In the genomic region with DNA sequence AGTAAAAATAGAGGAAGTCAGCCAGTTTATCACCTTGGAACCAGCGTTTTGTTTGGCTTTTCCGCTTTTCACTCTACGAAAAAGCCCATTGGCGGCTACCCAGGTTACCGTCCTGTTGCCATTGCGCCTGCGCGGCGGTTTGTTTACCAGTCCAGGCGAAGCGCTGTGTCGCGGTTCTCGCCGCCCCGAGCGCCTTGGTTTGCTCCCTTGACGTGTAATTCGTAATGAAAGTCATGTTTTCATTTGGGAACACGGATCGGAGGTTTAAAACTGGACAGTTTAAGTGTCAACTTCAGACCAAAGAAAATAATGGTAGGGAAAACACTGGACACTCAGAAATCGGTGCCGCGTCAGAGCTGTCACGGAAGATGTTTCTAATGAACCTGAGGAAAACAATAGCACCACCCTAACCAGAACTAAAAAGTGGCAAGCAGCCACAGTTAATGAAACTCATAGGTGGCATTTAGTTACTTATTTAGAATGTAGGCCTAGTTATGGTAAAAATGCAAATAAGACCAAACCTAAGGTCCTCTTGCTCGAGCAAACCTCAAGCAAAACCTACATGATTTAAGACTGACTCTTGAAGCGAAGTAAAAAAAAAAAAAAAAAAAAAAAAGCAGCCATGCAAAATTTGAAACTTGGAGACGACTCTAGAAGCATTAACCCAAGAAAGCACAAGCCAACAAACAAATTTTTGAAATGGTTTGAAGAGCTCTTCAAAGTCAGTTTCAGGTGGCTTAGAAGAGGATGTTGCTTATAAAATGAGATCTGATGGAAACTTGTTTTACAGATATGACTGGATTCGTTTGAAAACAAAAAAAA, we compare ENCODE assay signal across 8 cellular contexts. TPM values are rescaled to one million over a fixed set of nuclear protein-coding genes. Genes with fewer than 3 reads are reported as not detected.
DNase-seq lines count a peak whose midpoint lies in the region; ATAC-seq, FAIRE-seq and TF ChIP-seq lines count a peak whose summit lies in the region.

No MANE protein-coding gene starts in this region.

- H3K27ac Mint-ChIP-seq in IgD-negative memory B cell (peak overlapping the region; percentile 100), natural killer cell (peak overlapping the region; percentile 99 to 100)
- H3K27ac Mint-ChIP-seq in activated T-helper 17 cell treated with anti-CD3 and anti-CD28 coated beads, Interleukin-2, amount 50 U/mL, for 72 hours: peak overlapping the region; percentile 98

- no peak for TF ChIP-seq CTCF in natural killer cell (IDR thresholded peaks at IDR 0.05)

- H3K36me3 Mint-ChIP-seq in IgD-negative memory B cell (no peaks in the 10 kb centered on the region), natural killer cell (no peaks in the 10 kb centered on the region)
- peaks cover 46% of the 10 kb centered on the region for H3K36me3 Mint-ChIP-seq in activated T-helper 17 cell treated with anti-CD3 and anti-CD28 coated beads, Interleukin-2, amount 50 U/mL, for 72 hours (ENCODE audit: low read depth)

- DNase-seq in DMS 273 (lab: John Stamatoyannopoulos, UW; ENCODE audit: unreplicated experiment) (peak; percentile 90), RCC 7860 (ENCODE audit: low spot score) (peak; percentile 60), fibroblast of peridontal ligament (ENCODE audit: extremely low read depth) (peak; percentile 85), natural killer cell (peak; percentile 91)
- peak; percentile 86 for DNase-seq in stimulated activated naive CD4-positive, alpha-beta T cell treated with Interleukin-2 at 50 U/mL for 16 hours (lab: John Stamatoyannopoulos, UW)

- ATAC-seq in GM21576 (IDR thresholded peaks at IDR 0.05; ENCODE audit: unreplicated experiment) (peak; percentile 65), natural killer cell (peak; percentile 85 to 93 (median 89))
- peak; percentile 74 for ATAC-seq in activated T-helper 17 cell treated with anti-CD3 and anti-CD28 coated beads, Interleukin-2, amount 50 U/mL, for 72 hours (replicated peaks)

- H3K4me1 Mint-ChIP-seq in IgD-negative memory B cell: peaks cover 31 to 38% (median 34%) of the 10 kb centered on the region in 3 donors
- peaks cover 42% of the 10 kb centered on the region for H3K4me1 Mint-ChIP-seq in activated T-helper 17 cell treated with anti-CD3 and anti-CD28 coated beads, Interleukin-2, amount 50 U/mL, for 72 hours
- H3K4me1 Mint-ChIP-seq in natural killer cell: peaks cover 26 to 27% of the 10 kb centered on the region in 2 donors

- no peak for FAIRE-seq in RCC 7860 (lab: Jason Lieb, UNC)

- H3K9me3 Mint-ChIP-seq in IgD-negative memory B cell (no peaks in the 10 kb centered on the region), natural killer cell (no peaks in the 10 kb centered on the region)
- no peaks in the 10 kb centered on the region for H3K9me3 Mint-ChIP-seq in activated T-helper 17 cell treated with anti-CD3 and anti-CD28 coated beads, Interleukin-2, amount 50 U/mL, for 72 hours

- intact Hi-C loops in natural killer cell (cut with micrococcal nuclease): loop anchor here (1.0 to 2.0 kb wide), 7 partner anchors 20 to 340 kb away; a partner anchor contains a TSS

- H3K27me3 Mint-ChIP-seq in IgD-negative memory B cell (no peaks in the 10 kb centered on the region), natural killer cell (ENCODE audit: low read depth in 2 of 2) (no peaks in the 10 kb centered on the region)
- no peaks in the 10 kb centered on the region for H3K27me3 Mint-ChIP-seq in activated T-helper 17 cell treated with anti-CD3 and anti-CD28 coated beads, Interleukin-2, amount 50 U/mL, for 72 hours

- peak overlapping the region; percentile 93 to 98 (median 96) for H3K4me3 Mint-ChIP-seq in IgD-negative memory B cell
- peak overlapping the region; percentile 96 for H3K4me3 Mint-ChIP-seq in activated T-helper 17 cell treated with anti-CD3 and anti-CD28 coated beads, Interleukin-2, amount 50 U/mL, for 72 hours
- peak overlapping the region; percentile 93 for H3K4me3 Mint-ChIP-seq in natural killer cell

RNA-seq across cellular contexts. Expression of a gene that starts 0.8 kb away (rescaled TPM):
- polyA plus RNA-seq in IgD-negative memory B cell: 0.36 TPM
- total RNA-seq in activated T-helper 17 cell treated with anti-CD3 and anti-CD28 coated beads, Interleukin-2, amount 50 U/mL, for 72 hours: 10 to 100 TPM; 25.2 to 32.7 TPM
- 1 to 10 TPM in 2 of 3 donors, under 1 TPM in 1; 0.45 to 2.6 (median 2.2) TPM for total RNA-seq in natural killer cell

RNA-seq across cellular contexts. Expression of a gene that starts 20.4 kb away (rescaled TPM):
- 12.5 TPM for polyA plus RNA-seq in IgD-negative memory B cell
- total RNA-seq in activated T-helper 17 cell treated with anti-CD3 and anti-CD28 coated beads, Interleukin-2, amount 50 U/mL, for 72 hours: 10 to 100 TPM; 41.1 to 95.4 TPM
- total RNA-seq in natural killer cell: 100 to 1,000 TPM; 119 to 207 (median 130) TPM

Comparison
In these comparisons a context has a peak if more than half of its experiments do, and no peak if none do; other contexts are left out.
1. Peak in every context shown above with its lines: DNase-seq and ATAC-seq.
2. RNA of a gene that starts 0.8 kb away (total RNA-seq): 25.2 to 32.7 TPM in activated T-helper 17 cell treated with anti-CD3 and anti-CD28 coated beads, Interleukin-2, amount 50 U/mL, for 72 hours; 0.45 to 2.6 TPM in natural killer cell; every median in the first group is over 4 times any median in the second.